Comparison of ENCODE assay signal across 1 cellular context in the genomic region with DNA sequence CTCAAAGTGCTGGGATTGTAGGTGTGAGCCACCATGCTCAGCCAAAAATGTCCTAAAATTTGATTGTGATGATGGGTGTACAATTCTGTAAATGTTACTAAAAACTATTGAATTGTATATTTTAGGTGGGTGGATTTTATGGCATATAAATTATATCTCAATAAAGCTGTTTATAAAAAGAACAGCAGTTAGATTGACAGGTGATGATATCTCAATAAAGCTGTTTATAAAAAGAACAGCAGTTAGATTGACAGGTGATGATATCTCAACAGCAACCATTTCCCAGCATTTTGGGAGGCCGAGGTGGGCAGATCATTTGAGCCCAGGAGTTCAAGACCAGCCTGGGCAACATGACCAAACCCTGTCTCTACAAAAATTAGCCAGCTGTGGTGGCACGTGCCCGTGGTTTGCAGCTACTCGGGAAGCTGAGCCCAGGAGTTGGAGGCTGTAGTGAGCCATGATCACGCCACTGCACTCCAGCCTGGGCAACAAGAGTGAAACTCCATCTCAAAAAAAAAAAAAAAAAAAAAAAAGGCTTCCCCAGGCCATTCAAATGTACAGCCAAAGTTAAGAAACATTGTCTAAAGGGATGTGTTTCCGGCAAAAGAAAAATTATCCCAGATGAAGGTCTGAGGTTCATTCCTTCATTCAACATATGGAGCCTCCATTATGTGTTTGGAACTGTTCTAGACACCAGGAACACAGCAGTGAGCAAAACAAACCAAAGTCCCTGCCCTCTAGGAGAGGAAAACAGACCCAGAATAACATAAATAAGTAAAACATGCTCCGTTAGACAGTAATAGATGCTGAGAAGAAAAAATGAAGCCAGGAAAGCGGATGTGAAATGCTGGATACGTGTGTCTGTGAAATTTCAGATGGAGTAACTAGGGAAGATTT.
TF ChIP-seq lines count a peak whose summit lies in the region.

No MANE protein-coding gene starts in this region.

TF ChIP-seq in HepG2, 621 proteins besides CTCF, POLR2A, EP300 and RAD21 (continued from another document and continues in another):
- TF ChIP-seq GZF1 (CRISPR knock-in tag; IDR thresholded peaks at IDR 0.05) (no peak), RNF2 (conservative IDR thresholded peaks at IDR 0.05; ENCODE audit: low read depth) (no peak), HIVEP1 (CRISPR knock-in tag; IDR thresholded peaks at IDR 0.05) (no peak), ZNF766 (CRISPR knock-in tag; IDR thresholded peaks at IDR 0.05; ENCODE audit: borderline replicate concordance) (0 out of 2 replicates have a peak, but pooled peaks have one; percentile 43), ZNF883 (CRISPR knock-in tag; IDR thresholded peaks at IDR 0.05; ENCODE audit: not compliant biosample characterization) (peak; percentile 8), FOXP1 (IDR thresholded peaks at IDR 0.05) (no peak), FOXP1 (CRISPR knock-in tag; IDR thresholded peaks at IDR 0.05) (0 out of 2 replicates have a peak, but pooled peaks have one; percentile 5), MBD4 (IDR thresholded peaks at IDR 0.05; ENCODE audit: borderline replicate concordance, low read length) (0 out of 2 replicates have a peak, but pooled peaks have one; percentile 10), ZNF674 (CRISPR knock-in tag; IDR thresholded peaks at IDR 0.05; ENCODE audit: low read depth) (peak; percentile 56), TBX2 (CRISPR knock-in tag; IDR thresholded peaks at IDR 0.05; ENCODE audit: borderline replicate concordance) (0 out of 2 replicates have a peak, but pooled peaks have one; percentile 3), ZSCAN30 (CRISPR knock-in tag; IDR thresholded peaks at IDR 0.05) (0 out of 2 replicates have a peak, but pooled peaks have one; percentile 22), ZNF547 (CRISPR knock-in tag; IDR thresholded peaks at IDR 0.05) (0 out of 2 replicates have a peak, but pooled peaks have one; percentile 8), FOSL2 (CRISPR knock-in tag; IDR thresholded peaks at IDR 0.05) (0 out of 2 replicates have a peak, but pooled peaks have one; percentile 24), IRX3 (CRISPR knock-in tag; IDR thresholded peaks at IDR 0.05; ENCODE audit: borderline replicate concordance, low read depth) (no peak), ZNF264 (CRISPR knock-in tag; IDR thresholded peaks at IDR 0.05) (peak; percentile 77; the same call in 1 of the 2 replicates), SRY (CRISPR knock-in tag; IDR thresholded peaks at IDR 0.05) (0 out of 2 replicates have a peak, but pooled peaks have one; percentile 3), ZNF747 (CRISPR knock-in tag; IDR thresholded peaks at IDR 0.05; ENCODE audit: borderline replicate concordance) (0 out of 2 replicates have a peak, but pooled peaks have one; percentile 69), PAXIP1 (CRISPR knock-in tag; conservative IDR thresholded peaks at IDR 0.05) (0 out of 2 replicates have a peak, but pooled peaks have one; percentile 31), ZNF34 (CRISPR knock-in tag; IDR thresholded peaks at IDR 0.05; ENCODE audit: borderline replicate concordance) (0 out of 2 replicates have a peak, but pooled peaks have one; percentile 29), NKX3-1 (CRISPR knock-in tag; IDR thresholded peaks at IDR 0.05) (0 out of 2 replicates have a peak, but pooled peaks have one; percentile 25), ZNF577 (CRISPR knock-in tag; IDR thresholded peaks at IDR 0.05; ENCODE audit: borderline replicate concordance, low read depth) (0 out of 2 replicates have a peak, but pooled peaks have one; percentile 53), ZNF33B (CRISPR knock-in tag; IDR thresholded peaks at IDR 0.05) (no peak), ZNF564 (CRISPR knock-in tag; IDR thresholded peaks at IDR 0.05) (0 out of 2 replicates have a peak, but pooled peaks have one; percentile 50), HNF4A (CRISPR knock-in tag; IDR thresholded peaks at IDR 0.05) (0 out of 2 replicates have a peak, but pooled peaks have one; percentile 12), SOX6 (IDR thresholded peaks at IDR 0.05) (no peak), SOX6 (CRISPR knock-in tag; IDR thresholded peaks at IDR 0.05) (peak; percentile 0; the same call in 1 of the 2 replicates), ZNF570 (CRISPR knock-in tag; IDR thresholded peaks at IDR 0.05; ENCODE audit: borderline replicate concordance) (0 out of 2 replicates have a peak, but pooled peaks have one; percentile 14)
- TF ChIP-seq, protein P1, sequence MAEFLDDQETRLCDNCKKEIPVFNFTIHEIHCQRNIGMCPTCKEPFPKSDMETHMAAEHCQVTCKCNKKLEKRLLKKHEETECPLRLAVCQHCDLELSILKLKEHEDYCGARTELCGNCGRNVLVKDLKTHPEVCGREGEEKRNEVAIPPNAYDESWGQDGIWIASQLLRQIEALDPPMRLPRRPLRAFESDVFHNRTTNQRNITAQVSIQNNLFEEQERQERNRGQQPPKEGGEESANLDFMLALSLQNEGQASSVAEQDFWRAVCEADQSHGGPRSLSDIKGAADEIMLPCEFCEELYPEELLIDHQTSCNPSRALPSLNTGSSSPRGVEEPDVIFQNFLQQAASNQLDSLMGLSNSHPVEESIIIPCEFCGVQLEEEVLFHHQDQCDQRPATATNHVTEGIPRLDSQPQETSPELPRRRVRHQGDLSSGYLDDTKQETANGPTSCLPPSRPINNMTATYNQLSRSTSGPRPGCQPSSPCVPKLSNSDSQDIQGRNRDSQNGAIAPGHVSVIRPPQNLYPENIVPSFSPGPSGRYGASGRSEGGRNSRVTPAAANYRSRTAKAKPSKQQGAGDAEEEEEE (CRISPR knock-in tag; IDR thresholded peaks at IDR 0.05; ENCODE audit: borderline replicate concordance): no peak
- TF ChIP-seq, protein P2, sequence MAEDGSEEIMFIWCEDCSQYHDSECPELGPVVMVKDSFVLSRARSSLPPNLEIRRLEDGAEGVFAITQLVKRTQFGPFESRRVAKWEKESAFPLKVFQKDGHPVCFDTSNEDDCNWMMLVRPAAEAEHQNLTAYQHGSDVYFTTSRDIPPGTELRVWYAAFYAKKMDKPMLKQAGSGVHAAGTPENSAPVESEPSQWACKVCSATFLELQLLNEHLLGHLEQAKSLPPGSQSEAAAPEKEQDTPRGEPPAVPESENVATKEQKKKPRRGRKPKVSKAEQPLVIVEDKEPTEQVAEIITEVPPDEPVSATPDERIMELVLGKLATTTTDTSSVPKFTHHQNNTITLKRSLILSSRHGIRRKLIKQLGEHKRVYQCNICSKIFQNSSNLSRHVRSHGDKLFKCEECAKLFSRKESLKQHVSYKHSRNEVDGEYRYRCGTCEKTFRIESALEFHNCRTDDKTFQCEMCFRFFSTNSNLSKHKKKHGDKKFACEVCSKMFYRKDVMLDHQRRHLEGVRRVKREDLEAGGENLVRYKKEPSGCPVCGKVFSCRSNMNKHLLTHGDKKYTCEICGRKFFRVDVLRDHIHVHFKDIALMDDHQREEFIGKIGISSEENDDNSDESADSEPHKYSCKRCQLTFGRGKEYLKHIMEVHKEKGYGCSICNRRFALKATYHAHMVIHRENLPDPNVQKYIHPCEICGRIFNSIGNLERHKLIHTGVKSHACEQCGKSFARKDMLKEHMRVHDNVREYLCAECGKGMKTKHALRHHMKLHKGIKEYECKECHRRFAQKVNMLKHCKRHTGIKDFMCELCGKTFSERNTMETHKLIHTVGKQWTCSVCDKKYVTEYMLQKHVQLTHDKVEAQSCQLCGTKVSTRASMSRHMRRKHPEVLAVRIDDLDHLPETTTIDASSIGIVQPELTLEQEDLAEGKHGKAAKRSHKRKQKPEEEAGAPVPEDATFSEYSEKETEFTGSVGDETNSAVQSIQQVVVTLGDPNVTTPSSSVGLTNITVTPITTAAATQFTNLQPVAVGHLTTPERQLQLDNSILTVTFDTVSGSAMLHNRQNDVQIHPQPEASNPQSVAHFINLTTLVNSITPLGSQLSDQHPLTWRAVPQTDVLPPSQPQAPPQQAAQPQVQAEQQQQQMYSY (CRISPR knock-in tag; IDR thresholded peaks at IDR 0.05): no peak
- TF ChIP-seq, protein P3, sequence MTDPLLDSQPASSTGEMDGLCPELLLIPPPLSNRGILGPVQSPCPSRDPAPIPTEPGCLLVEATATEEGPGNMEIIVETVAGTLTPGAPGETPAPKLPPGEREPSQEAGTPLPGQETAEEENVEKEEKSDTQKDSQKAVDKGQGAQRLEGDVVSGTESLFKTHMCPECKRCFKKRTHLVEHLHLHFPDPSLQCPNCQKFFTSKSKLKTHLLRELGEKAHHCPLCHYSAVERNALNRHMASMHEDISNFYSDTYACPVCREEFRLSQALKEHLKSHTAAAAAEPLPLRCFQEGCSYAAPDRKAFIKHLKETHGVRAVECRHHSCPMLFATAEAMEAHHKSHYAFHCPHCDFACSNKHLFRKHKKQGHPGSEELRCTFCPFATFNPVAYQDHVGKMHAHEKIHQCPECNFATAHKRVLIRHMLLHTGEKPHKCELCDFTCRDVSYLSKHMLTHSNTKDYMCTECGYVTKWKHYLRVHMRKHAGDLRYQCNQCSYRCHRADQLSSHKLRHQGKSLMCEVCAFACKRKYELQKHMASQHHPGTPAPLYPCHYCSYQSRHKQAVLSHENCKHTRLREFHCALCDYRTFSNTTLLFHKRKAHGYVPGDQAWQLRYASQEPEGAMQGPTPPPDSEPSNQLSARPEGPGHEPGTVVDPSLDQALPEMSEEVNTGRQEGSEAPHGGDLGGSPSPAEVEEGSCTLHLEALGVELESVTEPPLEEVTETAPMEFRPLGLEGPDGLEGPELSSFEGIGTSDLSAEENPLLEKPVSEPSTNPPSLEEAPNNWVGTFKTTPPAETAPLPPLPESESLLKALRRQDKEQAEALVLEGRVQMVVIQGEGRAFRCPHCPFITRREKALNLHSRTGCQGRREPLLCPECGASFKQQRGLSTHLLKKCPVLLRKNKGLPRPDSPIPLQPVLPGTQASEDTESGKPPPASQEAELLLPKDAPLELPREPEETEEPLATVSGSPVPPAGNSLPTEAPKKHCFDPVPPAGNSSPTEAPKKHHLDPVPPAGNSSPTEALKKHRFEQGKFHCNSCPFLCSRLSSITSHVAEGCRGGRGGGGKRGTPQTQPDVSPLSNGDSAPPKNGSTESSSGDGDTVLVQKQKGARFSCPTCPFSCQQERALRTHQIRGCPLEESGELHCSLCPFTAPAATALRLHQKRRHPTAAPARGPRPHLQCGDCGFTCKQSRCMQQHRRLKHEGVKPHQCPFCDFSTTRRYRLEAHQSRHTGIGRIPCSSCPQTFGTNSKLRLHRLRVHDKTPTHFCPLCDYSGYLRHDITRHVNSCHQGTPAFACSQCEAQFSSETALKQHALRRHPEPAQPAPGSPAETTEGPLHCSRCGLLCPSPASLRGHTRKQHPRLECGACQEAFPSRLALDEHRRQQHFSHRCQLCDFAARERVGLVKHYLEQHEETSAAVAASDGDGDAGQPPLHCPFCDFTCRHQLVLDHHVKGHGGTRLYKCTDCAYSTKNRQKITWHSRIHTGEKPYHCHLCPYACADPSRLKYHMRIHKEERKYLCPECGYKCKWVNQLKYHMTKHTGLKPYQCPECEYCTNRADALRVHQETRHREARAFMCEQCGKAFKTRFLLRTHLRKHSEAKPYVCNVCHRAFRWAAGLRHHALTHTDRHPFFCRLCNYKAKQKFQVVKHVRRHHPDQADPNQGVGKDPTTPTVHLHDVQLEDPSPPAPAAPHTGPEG (CRISPR knock-in tag; IDR thresholded peaks at IDR 0.05): 0 out of 2 replicates have a peak, but pooled peaks have one; percentile 51
- TF ChIP-seq, protein P4, sequence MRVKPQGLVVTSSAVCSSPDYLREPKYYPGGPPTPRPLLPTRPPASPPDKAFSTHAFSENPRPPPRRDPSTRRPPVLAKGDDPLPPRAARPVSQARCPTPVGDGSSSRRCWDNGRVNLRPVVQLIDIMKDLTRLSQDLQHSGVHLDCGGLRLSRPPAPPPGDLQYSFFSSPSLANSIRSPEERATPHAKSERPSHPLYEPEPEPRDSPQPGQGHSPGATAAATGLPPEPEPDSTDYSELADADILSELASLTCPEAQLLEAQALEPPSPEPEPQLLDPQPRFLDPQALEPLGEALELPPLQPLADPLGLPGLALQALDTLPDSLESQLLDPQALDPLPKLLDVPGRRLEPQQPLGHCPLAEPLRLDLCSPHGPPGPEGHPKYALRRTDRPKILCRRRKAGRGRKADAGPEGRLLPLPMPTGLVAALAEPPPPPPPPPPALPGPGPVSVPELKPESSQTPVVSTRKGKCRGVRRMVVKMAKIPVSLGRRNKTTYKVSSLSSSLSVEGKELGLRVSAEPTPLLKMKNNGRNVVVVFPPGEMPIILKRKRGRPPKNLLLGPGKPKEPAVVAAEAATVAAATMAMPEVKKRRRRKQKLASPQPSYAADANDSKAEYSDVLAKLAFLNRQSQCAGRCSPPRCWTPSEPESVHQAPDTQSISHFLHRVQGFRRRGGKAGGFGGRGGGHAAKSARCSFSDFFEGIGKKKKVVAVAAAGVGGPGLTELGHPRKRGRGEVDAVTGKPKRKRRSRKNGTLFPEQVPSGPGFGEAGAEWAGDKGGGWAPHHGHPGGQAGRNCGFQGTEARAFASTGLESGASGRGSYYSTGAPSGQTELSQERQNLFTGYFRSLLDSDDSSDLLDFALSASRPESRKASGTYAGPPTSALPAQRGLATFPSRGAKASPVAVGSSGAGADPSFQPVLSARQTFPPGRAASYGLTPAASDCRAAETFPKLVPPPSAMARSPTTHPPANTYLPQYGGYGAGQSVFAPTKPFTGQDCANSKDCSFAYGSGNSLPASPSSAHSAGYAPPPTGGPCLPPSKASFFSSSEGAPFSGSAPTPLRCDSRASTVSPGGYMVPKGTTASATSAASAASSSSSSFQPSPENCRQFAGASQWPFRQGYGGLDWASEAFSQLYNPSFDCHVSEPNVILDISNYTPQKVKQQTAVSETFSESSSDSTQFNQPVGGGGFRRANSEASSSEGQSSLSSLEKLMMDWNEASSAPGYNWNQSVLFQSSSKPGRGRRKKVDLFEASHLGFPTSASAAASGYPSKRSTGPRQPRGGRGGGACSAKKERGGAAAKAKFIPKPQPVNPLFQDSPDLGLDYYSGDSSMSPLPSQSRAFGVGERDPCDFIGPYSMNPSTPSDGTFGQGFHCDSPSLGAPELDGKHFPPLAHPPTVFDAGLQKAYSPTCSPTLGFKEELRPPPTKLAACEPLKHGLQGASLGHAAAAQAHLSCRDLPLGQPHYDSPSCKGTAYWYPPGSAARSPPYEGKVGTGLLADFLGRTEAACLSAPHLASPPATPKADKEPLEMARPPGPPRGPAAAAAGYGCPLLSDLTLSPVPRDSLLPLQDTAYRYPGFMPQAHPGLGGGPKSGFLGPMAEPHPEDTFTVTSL (CRISPR knock-in tag; IDR thresholded peaks at IDR 0.05; ENCODE audit: borderline replicate concordance): peak; percentile 8; the same call in 1 of the 2 replicates
